15 cellular contexts compared by ENCODE assay signal in the genomic region with DNA sequence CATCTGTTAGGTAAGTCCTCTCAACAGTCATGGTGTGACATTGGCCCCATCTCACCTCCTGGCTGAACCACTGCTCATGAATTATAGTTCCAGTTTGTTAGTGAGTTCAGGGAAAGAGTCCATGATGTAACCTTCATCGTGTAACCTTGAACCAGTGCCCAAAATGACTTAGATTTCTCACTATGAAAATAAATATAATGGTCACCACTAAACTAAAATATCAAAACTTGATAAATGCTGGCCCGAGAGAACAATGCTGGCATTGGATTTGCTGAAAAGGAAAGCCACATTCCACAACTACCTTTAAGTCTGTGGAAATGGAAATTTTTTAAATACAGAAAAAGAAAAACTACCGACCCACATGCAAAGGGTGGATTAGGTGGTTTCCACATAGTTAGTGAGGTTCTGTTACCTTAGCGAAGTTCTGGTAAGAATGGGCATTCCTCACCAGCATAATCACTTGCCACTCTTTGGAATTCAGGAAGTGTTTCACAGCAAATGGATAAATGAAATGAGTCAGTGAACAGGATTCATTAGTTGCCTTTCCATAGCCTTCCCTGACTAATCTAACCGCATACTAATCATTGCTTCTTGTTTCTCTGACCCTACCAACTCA.
DNase-seq lines count a peak whose midpoint lies in the region; ATAC-seq, FAIRE-seq and TF ChIP-seq lines count a peak whose summit lies in the region.
"Had no signal": no experiment of that assay in that cellular context is flagged by ENCODE, and none has a peak within 500 bp of the region (broad histone marks: within the 10 kb centered on the region; RNA-seq: fewer than 3 reads in every experiment).

No MANE protein-coding gene starts in this region.

- DNase-seq in ELR (ENCODE audit: low read depth) (peak; percentile 92), RCC 7860 (ENCODE audit: low spot score) (peak; percentile 98), epithelial cell of esophagus (ENCODE audit: low read depth) (peak; percentile 97), osteoblast (ENCODE audit: insufficient read length, low spot score, missing footprints) (no peak), NCI-H2227 (lab: John Stamatoyannopoulos, UW; ENCODE audit: unreplicated experiment) (no peak), KBM-7 (no peak), osteocyte (ENCODE audit: extremely low spot score, unreplicated experiment) (no peak)
- DNase-seq: activated CD4-positive, CD25-positive, alpha-beta regulatory T cell; DMS 273 treated with DMSO at 0.1 percent for 48 hours; SHP77; stimulated activated naive CD4-positive, alpha-beta T cell had no signal

- H3K4me2 ChIP-seq in osteoblast (ENCODE audit: insufficient read depth, low read length): peak overlapping the region; percentile 47

- no peak for TF ChIP-seq CTCF in epithelial cell of esophagus (IDR thresholded peaks at IDR 0.05; ENCODE audit: insufficient read depth, low read depth, low read length, missing control alignments)
- TF ChIP-seq CTCF in osteoblast (IDR thresholded peaks at IDR 0.05; ENCODE audit: extremely low read depth, low read depth, low read length): no peak
- no peak for TF ChIP-seq CTCF in osteocyte (IDR thresholded peaks at IDR 0.05)

- H3K27ac ChIP-seq in osteoblast (ENCODE audit: low read depth, low read length): peak overlapping the region; percentile 97

- no peaks in the 10 kb centered on the region for H3K36me3 Mint-ChIP-seq in osteocyte (ENCODE audit: unreplicated experiment)
- H3K36me3 Mint-ChIP-seq: natural killer cell treated with Interleukin-12 subunit alpha and Interleukin-12 subunit beta and Interleukin-15 and Interleukin-18, amount 100 ng/mL, for 72 hours had no signal

- H3K27me3 Mint-ChIP-seq in osteocyte (ENCODE audit: unreplicated experiment): no peaks in the 10 kb centered on the region

- H4K20me1 ChIP-seq in osteoblast (ENCODE audit: insufficient read depth, low read length): no peaks in the 10 kb centered on the region

- peaks cover 33% of the 10 kb centered on the region for H3K4me1 ChIP-seq in osteoblast (ENCODE audit: insufficient read depth, low read length)

- in situ Hi-C loops in KBM-7 (cut with MboI; ENCODE audit: low pct_unique_long_range_greater_than_20kb, low sequenced_read_pairs): no loop called here

- H3K27me3 ChIP-seq in osteoblast (ENCODE audit: insufficient read depth, low read length): no peaks in the 10 kb centered on the region

- no peak overlapping the region for H3K4me3 Mint-ChIP-seq in osteocyte (ENCODE audit: unreplicated experiment)
- H3K4me3 Mint-ChIP-seq: dendritic cell treated with granulocyte-macrophage colony-stimulating factor and Interleukin-4, amounts not matched to agents 40 ng/mL and 50 ng/mL, for 4 days; natural killer cell treated with Interleukin-12 subunit alpha and Interleukin-12 subunit beta and Interleukin-15 and Interleukin-18, amount 100 ng/mL, for 72 hours had no signal

- H3K36me3 ChIP-seq in osteoblast (ENCODE audit: insufficient read depth, low read length): no peaks in the 10 kb centered on the region

- ATAC-seq in GM18498 (IDR thresholded peaks at IDR 0.05; ENCODE audit: unreplicated experiment): no peak
- ATAC-seq: natural killer cell treated with Interleukin-12 subunit alpha and Interleukin-12 subunit beta and Interleukin-15 and Interleukin-18, amount 100 ng/mL, for 72 hours had no signal

- no peaks in the 10 kb centered on the region for H3K79me2 ChIP-seq in osteoblast (ENCODE audit: insufficient read depth, low read length)

- H3K9me3 ChIP-seq in osteoblast (ENCODE audit: low read depth, low read length): no peaks in the 10 kb centered on the region

- peaks cover 23% of the 10 kb centered on the region for H3K4me1 Mint-ChIP-seq in osteocyte (ENCODE audit: unreplicated experiment)

- H3K4me3 ChIP-seq in epithelial cell of esophagus (ENCODE audit: low read length) (no peak overlapping the region), osteoblast (ENCODE audit: insufficient read depth, low read length) (no peak overlapping the region)

- H2AFZ ChIP-seq in osteoblast (ENCODE audit: low read length): no peak overlapping the region

- peak; percentile 98 for FAIRE-seq in RCC 7860 (lab: Jason Lieb, UNC)

- H3K9me3 Mint-ChIP-seq in osteocyte (ENCODE audit: unreplicated experiment): no peaks in the 10 kb centered on the region
- H3K9me3 Mint-ChIP-seq: dendritic cell treated with granulocyte-macrophage colony-stimulating factor and Interleukin-4, amounts not matched to agents 40 ng/mL and 50 ng/mL, for 4 days; natural killer cell treated with Interleukin-12 subunit alpha and Interleukin-12 subunit beta and Interleukin-15 and Interleukin-18, amount 100 ng/mL, for 72 hours had no signal

- H3K27ac Mint-ChIP-seq in osteocyte (ENCODE audit: unreplicated experiment): no peak overlapping the region
- H3K27ac Mint-ChIP-seq: activated T-helper 2 cell treated with anti-CD3 and anti-CD28 coated beads, Interferon-gamma antibody, Interleukin-2, Interleukin-4, amounts not matched to agents 10 μg/mL and 5 μg/mL and 100 μg/mL, durations not matched to agents 14 hours and 24 hours and 36 hours; dendritic cell treated with granulocyte-macrophage colony-stimulating factor and Interleukin-4, amounts not matched to agents 40 ng/mL and 50 ng/mL, for 4 days; natural killer cell treated with Interleukin-12 subunit alpha and Interleukin-12 subunit beta and Interleukin-15 and Interleukin-18, amount 100 ng/mL, for 72 hours had no signal

Comparison
In these comparisons a context has a peak if more than half of its experiments do, and no peak if none do; other contexts are left out.
1. DNase-seq: peak in ELR (single experiment), RCC 7860 (single experiment) and epithelial cell of esophagus (single experiment); none in osteoblast (single experiment), NCI-H2227 (single experiment), KBM-7 (single experiment) and osteocyte (single experiment).